In the genomic region with DNA sequence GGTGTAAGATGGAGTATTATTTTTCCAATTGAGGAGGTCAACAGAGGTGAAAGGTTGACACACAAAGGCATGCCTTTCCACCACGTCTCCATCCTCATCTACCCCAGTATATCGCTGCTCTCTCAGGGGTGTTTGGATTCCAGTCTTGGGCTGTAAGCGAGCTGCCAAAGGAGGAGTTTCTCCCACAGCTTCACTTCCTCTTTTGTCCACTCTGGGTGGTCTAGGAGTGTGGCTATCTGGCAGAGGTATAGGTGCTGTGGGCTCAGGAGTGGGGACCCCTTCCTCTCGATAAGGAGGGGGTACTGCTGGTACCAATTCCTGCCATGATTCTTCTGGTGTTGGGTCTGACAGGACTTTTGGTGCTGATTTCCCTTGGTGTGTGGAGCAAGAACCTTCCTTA, we compare ENCODE assay signal across 22 cellular contexts.
"Had no signal": no experiment of that assay in that cellular context is flagged by ENCODE, and none has a peak within 500 bp of the region (broad histone marks: within the 10 kb centered on the region; RNA-seq: fewer than 3 reads in every experiment).

No MANE protein-coding gene starts in this region.

- H3K36me3 ChIP-seq: esophagus muscularis mucosa, gastrocnemius medialis, heart right ventricle, neutrophil, sigmoid colon, suprapubic skin, thyroid gland had no signal

- ATAC-seq: effector memory CD8-positive, alpha-beta T cell; gastrocnemius medialis; heart right ventricle; left lobe of liver; naive thymus-derived CD4-positive, alpha-beta T cell; stimulated activated effector memory CD8-positive, alpha-beta T cell treated with anti-CD3 and anti-CD28 coated beads, Interleukin-12 subunit alpha, Interleukin-12 subunit beta, amount 100 ng/mL, for 72 hours; stimulated activated naive CD8-positive, alpha-beta T cell treated with anti-CD3 and anti-CD28 coated beads, Interleukin-15, Interleukin-2, amounts not matched to agents 100 U/mL and 50 U/mL, for 24 hours had no signal

- H3K27ac ChIP-seq: epithelial cell of prostate, esophagus muscularis mucosa, gastrocnemius medialis, heart right ventricle, neutrophil, sigmoid colon, skin epidermis, suprapubic skin, thyroid gland had no signal

- FAIRE-seq: urothelium cell line had no signal

- DNase-seq: effector memory CD8-positive, alpha-beta T cell; gastrocnemius medialis; heart right ventricle; hypothalamus; islet precursor cell; mammary epithelial cell; naive thymus-derived CD4-positive, alpha-beta T cell; nephron progenitor cell; posterior cingulate gyrus; sigmoid colon; stimulated activated CD4-positive, alpha-beta T cell treated with anti-CD3 and anti-CD28 coated beads, Interleukin-4, amount 100 ng/mL, for 1 hour; stimulated activated CD8-positive, alpha-beta memory T cell treated with anti-CD3 and anti-CD28 coated beads, Interleukin-4, amount 100 ng/mL, for 48 hours; stimulated activated naive CD8-positive, alpha-beta T cell treated with anti-CD3 and anti-CD28 coated beads, Interleukin-15, Interleukin-2, amounts not matched to agents 100 U/mL and 50 U/mL, for 24 hours; thyroid gland had no signal

- H3K27me3 ChIP-seq: gastrocnemius medialis, heart right ventricle, neutrophil, suprapubic skin, thyroid gland had no signal

- H3K4me3 ChIP-seq: esophagus muscularis mucosa, gastrocnemius medialis, heart right ventricle, sigmoid colon, skin epidermis, suprapubic skin, thyroid gland had no signal

- H3K9me3 ChIP-seq: gastrocnemius medialis, suprapubic skin, thyroid gland had no signal

- H3K4me1 ChIP-seq: esophagus muscularis mucosa, gastrocnemius medialis, heart right ventricle, sigmoid colon, suprapubic skin had no signal
